In genomic region chr4:83128235-83128929, GRCh38 we compare ENCODE assay signal across 12 cellular contexts. TPM values are rescaled to one million over a fixed set of nuclear protein-coding genes. Genes with fewer than 3 reads are reported as not detected.
DNase-seq lines count a peak whose midpoint lies in the region; ATAC-seq, FAIRE-seq and TF ChIP-seq lines count a peak whose summit lies in the region.
"Had no signal": no experiment of that assay in that cellular context is flagged by ENCODE, and none has a peak within 500 bp of the region (broad histone marks: within the 10 kb centered on the region; RNA-seq: fewer than 3 reads in every experiment).

No MANE protein-coding gene starts in this region.

- no peak overlapping the region for H3K9ac ChIP-seq in K562 (ENCODE audit: insufficient read depth in 1 of 2, low read depth in 2 of 2, low read length in 2 of 2)

- H3K4me3 ChIP-seq in K562, result no peak overlapping the region
- no peak overlapping the region for H3K4me3 ChIP-seq in naive thymus-derived CD4-positive, alpha-beta T cell (ENCODE audit: low read length)
- H3K4me3 ChIP-seq: sigmoid colon had no signal

- no peaks in the 10 kb centered on the region for H3K9me1 ChIP-seq in K562 (ENCODE audit: control insufficient read depth, insufficient read depth, low read length)

- peaks cover 6% of the 10 kb centered on the region for H3K4me1 Mint-ChIP-seq in Calu3 (ENCODE audit: low read depth, unreplicated experiment)
- H3K4me1 Mint-ChIP-seq in naive thymus-derived CD4-positive, alpha-beta T cell, result peaks cover 7 to 28% (median 17%) of the 10 kb centered on the region in 7 donors

- CTCF ChIA-PET in Calu3 (lab: Charles Lee), result no interaction called here
- CTCF ChIA-PET in K562 (lab: Yijun Ruan, JAX; ENCODE audit: low intra/inter-chr PET ratio), result no interaction called here
- CTCF ChIA-PET in naive thymus-derived CD4-positive, alpha-beta T cell (lab: Charles Lee), result no interaction called here

- intact Hi-C loops in Calu3 (cut with micrococcal nuclease; ENCODE audit: unreplicated experiment) (no loop called here), K562 (cut with micrococcal nuclease) (no loop called here)
- intact Hi-C loops in naive thymus-derived CD4-positive, alpha-beta T cell (cut with micrococcal nuclease), result no loop called here

- TF ChIP-seq RAD21 in K562 (CRISPR knock-in tag; conservative IDR thresholded peaks at IDR 0.05 in 1 of 2, IDR thresholded peaks at IDR 0.05 in 1 of 2), result no peak

- POLR2A ChIA-PET in K562 (lab: Yijun Ruan, JAX), result no interaction called here
- POLR2A ChIA-PET in naive thymus-derived CD4-positive, alpha-beta T cell (lab: Charles Lee), result no interaction called here

- in situ Hi-C loops in K562 (cut with MboI), result no loop called here

- 9% methylated on average over 5 of the region's 5 CpGs for WGBS in K562 (ENCODE audit: insufficient coverage, low coverage, missing lambda C conversion rate)

- H3K79me2 ChIP-seq in K562 (ENCODE audit: control insufficient read depth, insufficient read depth, low read length), result no peaks in the 10 kb centered on the region

- H3K4me3 Mint-ChIP-seq in Calu3 (ENCODE audit: low read depth, unreplicated experiment), result no peak overlapping the region
- no peak overlapping the region for H3K4me3 Mint-ChIP-seq in naive thymus-derived CD4-positive, alpha-beta T cell
- H3K4me3 Mint-ChIP-seq: activated T-helper 1 cell treated with anti-CD3 and anti-CD28 coated beads, Interleukin-12 subunit alpha, Interleukin-12 subunit beta, Interleukin-2, Interleukin-4 antibody, amounts not matched to agents 30 ng/mL and 10 ng/mL and 1 ng/mL, durations not matched to agents 14 hours and 24 hours and 36 hours had no signal

- no peaks in the 10 kb centered on the region for H3K4me1 ChIP-seq in K562 (replicated peaks in 1 of 2; ENCODE audit: control insufficient read depth in 2 of 2, insufficient read depth in 2 of 2, low read length in 2 of 2)
- peaks cover 0 to 10% of the 10 kb centered on the region in 2 donors for H3K4me1 ChIP-seq in naive thymus-derived CD4-positive, alpha-beta T cell (ENCODE audit: control insufficient read depth in 2 of 2, insufficient read depth in 2 of 2, low read length in 2 of 2)
- H3K4me1 ChIP-seq: sigmoid colon had no signal

- no peak overlapping the region for H3K4me2 ChIP-seq in K562 (ENCODE audit: insufficient read depth, low read length)

- TF ChIP-seq CTCF in Calu3 (IDR thresholded peaks at IDR 0.05; ENCODE audit: unreplicated experiment) (no peak), K562 (IDR thresholded peaks at IDR 0.05 in 2 of 3, conservative IDR thresholded peaks at IDR 0.05 in 1 of 3; ENCODE audit: insufficient read depth in 2 of 3, low read depth in 1 of 3, low read length in 3 of 3) (no peak)

- H3K9me3 ChIP-seq in K562 (replicated peaks; ENCODE audit: control insufficient read depth, insufficient read depth, low read depth, low read length), result no peaks in the 10 kb centered on the region
- H3K9me3 ChIP-seq in naive thymus-derived CD4-positive, alpha-beta T cell (ENCODE audit: control insufficient read depth in 2 of 3, low read length in 3 of 3), result no peaks in the 10 kb centered on the region
- H3K9me3 ChIP-seq: sigmoid colon had no signal

- no peak for ATAC-seq in K562
- ATAC-seq in naive thymus-derived CD4-positive, alpha-beta T cell, result peak; percentile 58
- ATAC-seq in GM19455 (IDR thresholded peaks at IDR 0.05; ENCODE audit: unreplicated experiment), result no peak

- no peak overlapping the region for H2AFZ ChIP-seq in K562 (ENCODE audit: low read depth, low read length)

- no peak overlapping the region for H3K27ac ChIP-seq in K562 (ENCODE audit: extremely low read depth, low read depth, low read length)
- H3K27ac ChIP-seq in naive thymus-derived CD4-positive, alpha-beta T cell (ENCODE audit: low read depth, low read length), result no peak overlapping the region
- H3K27ac ChIP-seq: sigmoid colon had no signal

- BruUV-seq in Calu3 (replicated peaks; lab: Mats Ljungman, UMichigan) (no TSS peak), K562 (replicated peaks; lab: Mats Ljungman, UMichigan) (no TSS peak)

- no peak for TF ChIP-seq EP300 in K562 (IDR thresholded peaks at IDR 0.05; ENCODE audit: low read length)

- no peaks in the 10 kb centered on the region for H3K27me3 Mint-ChIP-seq in Calu3 (ENCODE audit: unreplicated experiment)
- peaks cover 0 to 9% (median 0%) of the 10 kb centered on the region in 5 donors for H3K27me3 Mint-ChIP-seq in naive thymus-derived CD4-positive, alpha-beta T cell

- peaks cover 5% of the 10 kb centered on the region for H3K9me3 Mint-ChIP-seq in Calu3 (ENCODE audit: low read depth, unreplicated experiment)
- H3K9me3 Mint-ChIP-seq in naive thymus-derived CD4-positive, alpha-beta T cell, result peaks cover 0 to 11% (median 1%) of the 10 kb centered on the region in 11 donors

- no peak for TF ChIP-seq POLR2A in K562 (conservative IDR thresholded peaks at IDR 0.05)

- no peaks in the 10 kb centered on the region; a peak in 1 of 5 replicates for H3K27me3 ChIP-seq in K562 (ENCODE audit: control insufficient read depth in 2 of 2, insufficient read depth in 2 of 2, low read length in 2 of 2)
- no peaks in the 10 kb centered on the region for H3K27me3 ChIP-seq in naive thymus-derived CD4-positive, alpha-beta T cell (ENCODE audit: control insufficient read depth in 2 of 2, insufficient read depth in 2 of 2, low read length in 2 of 2)
- H3K27me3 ChIP-seq: sigmoid colon had no signal

- H3K36me3 ChIP-seq in K562 (ENCODE audit: control insufficient read depth, insufficient read depth, low read length), result no peaks in the 10 kb centered on the region
- H3K36me3 ChIP-seq in naive thymus-derived CD4-positive, alpha-beta T cell (ENCODE audit: control insufficient read depth in 2 of 3, insufficient read depth in 3 of 3, low read length in 3 of 3), result no peaks in the 10 kb centered on the region
- H3K36me3 ChIP-seq: sigmoid colon had no signal

- H4K20me1 ChIP-seq in K562 (replicated peaks; ENCODE audit: control insufficient read depth, insufficient read depth, low read length), result no peaks in the 10 kb centered on the region

- peak overlapping the region; percentile 42 for H3K27ac Mint-ChIP-seq in Calu3 (ENCODE audit: unreplicated experiment)
- peak overlapping the region in 2 of 9 donors; percentile 11 to 28 for H3K27ac Mint-ChIP-seq in naive thymus-derived CD4-positive, alpha-beta T cell
- H3K27ac Mint-ChIP-seq: activated T-helper 1 cell treated with anti-CD3 and anti-CD28 coated beads, Interleukin-12 subunit alpha, Interleukin-12 subunit beta, Interleukin-2, Interleukin-4 antibody, amounts not matched to agents 30 ng/mL and 10 ng/mL and 1 ng/mL, durations not matched to agents 14 hours and 24 hours and 36 hours had no signal

- H3K36me3 Mint-ChIP-seq in Calu3 (ENCODE audit: insufficient read depth, unreplicated experiment), result no peaks in the 10 kb centered on the region
- peaks cover 0 to 10% (median 1%) of the 10 kb centered on the region in 5 donors for H3K36me3 Mint-ChIP-seq in naive thymus-derived CD4-positive, alpha-beta T cell

- DNase-seq in Calu3 (no peak), MV-4-11 (lab: John Stamatoyannopoulos, UW) (peak; percentile 96), K562 (ENCODE audit: extremely low read depth in 1 of 4, low spot score in 3 of 4) (no peak), NCI-H1048 (lab: John Stamatoyannopoulos, UW) (no peak), NCI-H2196 treated with DMSO at 0.1 percent for 48 hours (lab: John Stamatoyannopoulos, UW; ENCODE audit: unreplicated experiment) (no peak)
- no peak for DNase-seq in naive thymus-derived CD4-positive, alpha-beta T cell
- DNase-seq in stimulated activated naive CD4-positive, alpha-beta T cell treated with Interleukin-2 at 50 U/mL for 16 hours (lab: John Stamatoyannopoulos, UW), result no peak
- DNase-seq: DMS153, sigmoid colon had no signal

- FAIRE-seq in K562 (lab: Jason Lieb, UNC), result no peak
- FAIRE-seq: endometrium had no signal

TF ChIP-seq in K562, 482 proteins besides CTCF, POLR2A, EP300 and RAD21:
- TF ChIP-seq NFIX (CRISPR knock-in tag; IDR thresholded peaks at IDR 0.05; ENCODE audit: low read depth), result no peak
- TF ChIP-seq PURB (CRISPR knock-in tag; IDR thresholded peaks at IDR 0.05; ENCODE audit: low read depth), result no peak
- TF ChIP-seq PCBP2 (IDR thresholded peaks at IDR 0.05; ENCODE audit: low read depth, low read length, poor library complexity, severe bottlenecking), result peak; percentile 24
- TF ChIP-seq ZNF512 (tag; IDR thresholded peaks at IDR 0.05), result peak; percentile 76
TF ChIP-seq in K562: peak in this region for 2.

RNA-seq across cellular contexts. Expression of gene PLAC8, which starts 13.9 kb away (rescaled TPM):
- total RNA-seq in Calu3 (2022) (6.3 and 12.6 TPM in 2 replicates), K562 (2014; rRNA removed) (not detected in 2 replicates), K562 (2014; rRNA removed; fragmentation: Illumina TruSeq; extraction: Trizol) (not detected in 2 replicates), K562 (2015; rRNA removed; fragmentation: Illumina TruSeq; extraction: Trizol) (0.30 and 0.51 TPM in 2 replicates), K562 (2021) (0.27 and 0.58 TPM in 2 replicates)
- not detected in 2 replicates for total RNA-seq in K562 (2011; cell fraction: chromatin; rRNA removed; ENCODE audit: low replicate concordance)
- total RNA-seq in K562 (2011; cell fraction: nucleolus; rRNA removed), result not detected in 2 replicates
- not detected in 2 replicates for total RNA-seq in K562 (2011; cell fraction: nucleoplasm; rRNA removed)
- polyA plus RNA-seq in K562 (2011; rRNA removed) (0.07 TPM in 1 of 2 replicates, not detected in the other), K562 (2014; fragmentation: Illumina TruSeq; extraction: Trizol) (not detected in 2 replicates), K562 (2014; fragmentation: Nextera tagmentation; extraction: Ambion mirVana) (not detected), K562 (2014; rRNA removed) (0.05 TPM in 1 of 2 replicates, not detected in the other)
- not detected in 2 replicates for polyA plus RNA-seq in K562 (2011; cell fraction: cytosol; rRNA removed)
- polyA plus RNA-seq in K562 (2011; cell fraction: nucleus; rRNA removed), result not detected in 2 replicates
- polyA plus RNA-seq in K562 (2012), result 0.10 TPM in 1 of 2 replicates, not detected in the other
- not detected in 2 replicates for polyA minus RNA-seq in K562 (2011; rRNA and poly(A)+ RNA removed)
- not detected in 2 replicates for polyA minus RNA-seq in K562 (2011; cell fraction: cytosol; rRNA and poly(A)+ RNA removed)
- not detected in 2 replicates for polyA minus RNA-seq in K562 (2011; cell fraction: nucleus; rRNA and poly(A)+ RNA removed)
- 100 to 1,000 TPM; 204 to 340 (median 247) TPM for total RNA-seq in naive thymus-derived CD4-positive, alpha-beta T cell
- 100 to 1,000 TPM; 336 to 634 TPM for polyA plus RNA-seq in naive thymus-derived CD4-positive, alpha-beta T cell

Comparison
In these comparisons a context has a peak if more than half of its experiments do, and no peak if none do; other contexts are left out.
1. RNA of gene PLAC8, which starts 13.9 kb away (total RNA-seq): 204 to 340 TPM in naive thymus-derived CD4-positive, alpha-beta T cell; 6.3 to 12.6 TPM in Calu3 and 0.27 to 0.58 TPM in K562; every median in the first group is over 10 times any median in the second.